21 cellular contexts compared by ENCODE assay signal in genomic region chr17:18016426-18016825, GRCh38.
"Had no signal": no experiment of that assay in that cellular context is flagged by ENCODE, and none has a peak within 500 bp of the region (broad histone marks: within the 10 kb centered on the region; RNA-seq: fewer than 3 reads in every experiment).

No MANE protein-coding gene starts in this region.

- H3K27ac ChIP-seq: esophagus squamous epithelium, lower lobe of right lung, pancreas had no signal

- H3K9me3 Mint-ChIP-seq: dendritic cell treated with granulocyte-macrophage colony-stimulating factor and Interleukin-4, amounts not matched to agents 40 ng/mL and 50 ng/mL, for 4 days; naive thymus-derived CD8-positive, alpha-beta T cell; nephron progenitor cell; stimulated activated effector memory CD8-positive, alpha-beta T cell treated with anti-CD3 and anti-CD28 coated beads, Interleukin-12 subunit alpha, Interleukin-12 subunit beta, amount 100 ng/mL, for 72 hours had no signal

- H3K27ac Mint-ChIP-seq: dendritic cell treated with granulocyte-macrophage colony-stimulating factor and Interleukin-4, amounts not matched to agents 40 ng/mL and 50 ng/mL, for 4 days; nephron progenitor cell; progenitor cell of endocrine pancreas; stimulated activated effector memory CD8-positive, alpha-beta T cell treated with anti-CD3 and anti-CD28 coated beads, Interleukin-12 subunit alpha, Interleukin-12 subunit beta, amount 100 ng/mL, for 72 hours had no signal

- H3K4me1 ChIP-seq: lower lobe of right lung had no signal

- H3K36me3 ChIP-seq: pancreas, thyroid gland had no signal

- H3K4me2 ChIP-seq: smooth muscle cell had no signal

- H3K4me1 Mint-ChIP-seq: naive thymus-derived CD8-positive, alpha-beta T cell; stimulated activated effector memory CD8-positive, alpha-beta T cell treated with anti-CD3 and anti-CD28 coated beads, Interleukin-12 subunit alpha, Interleukin-12 subunit beta, amount 100 ng/mL, for 72 hours had no signal

- H3K9me3 ChIP-seq: esophagus squamous epithelium, lower lobe of right lung, pancreas, stomach, thyroid gland had no signal

- DNase-seq: cerebellar nuclear complex; effector CD8-positive, alpha-beta T cell; esophagus squamous epithelium; foreskin melanocyte; kidney; left colon; lower lobe of right lung; naive thymus-derived CD8-positive, alpha-beta T cell; nephron progenitor cell; occipital lobe; stimulated activated CD4-positive, alpha-beta T cell treated with anti-CD3 and anti-CD28 coated beads, Interleukin-2, amount 100 ng/mL, for 24 hours; stimulated activated CD4-positive, alpha-beta T cell treated with anti-CD3 and anti-CD28 coated beads, Interleukin-4, amount 100 ng/mL, for 24 hours; stimulated activated naive CD4-positive, alpha-beta T cell treated with Interleukin-2 at 50 U/mL for 16 hours; trophoblast cell had no signal

- H3K4me3 ChIP-seq: esophagus squamous epithelium, lower lobe of right lung, pancreas, smooth muscle cell, stomach, thyroid gland had no signal

- H3K27me3 ChIP-seq: esophagus squamous epithelium, pancreas, stomach, thyroid gland had no signal

- H3K4me3 Mint-ChIP-seq: dendritic cell treated with granulocyte-macrophage colony-stimulating factor and Interleukin-4, amounts not matched to agents 40 ng/mL and 50 ng/mL, for 4 days; naive thymus-derived CD8-positive, alpha-beta T cell; nephron progenitor cell; stimulated activated effector memory CD8-positive, alpha-beta T cell treated with anti-CD3 and anti-CD28 coated beads, Interleukin-12 subunit alpha, Interleukin-12 subunit beta, amount 100 ng/mL, for 72 hours had no signal

- ATAC-seq: left colon; lower lobe of right lung; naive thymus-derived CD8-positive, alpha-beta T cell; stimulated activated effector memory CD8-positive, alpha-beta T cell treated with anti-CD3 and anti-CD28 coated beads, Interleukin-12 subunit alpha, Interleukin-12 subunit beta, amount 100 ng/mL, for 72 hours had no signal

- H3K27me3 Mint-ChIP-seq: dendritic cell treated with granulocyte-macrophage colony-stimulating factor and Interleukin-4, amounts not matched to agents 40 ng/mL and 50 ng/mL, for 4 days; naive thymus-derived CD8-positive, alpha-beta T cell; progenitor cell of endocrine pancreas had no signal
